In genomic region chr21:36968414-36968813, GRCh38 we compare ENCODE assay signal across 20 cellular contexts. TPM values are rescaled to one million over a fixed set of nuclear protein-coding genes. Genes with fewer than 3 reads are reported as not detected.
DNase-seq lines count a peak whose midpoint lies in the region; ATAC-seq lines count a peak whose summit lies in the region.
"Had no signal": no experiment of that assay in that cellular context is flagged by ENCODE, and none has a peak within 500 bp of the region (broad histone marks: within the 10 kb centered on the region; RNA-seq: fewer than 3 reads in every experiment).

No MANE protein-coding gene starts in this region.

- H3K4me1 Mint-ChIP-seq in CD4-positive, alpha-beta memory T cell, result peaks cover 7 to 20% (median 15%) of the 10 kb centered on the region in 4 donors
- H3K4me1 Mint-ChIP-seq in IgD-negative memory B cell, result peaks cover 11 to 17% (median 14%) of the 10 kb centered on the region in 3 donors
- peaks cover 15% of the 10 kb centered on the region for H3K4me1 Mint-ChIP-seq in stimulated activated memory B cell treated with anti-CD40 and anti-IgM and Interleukin-4, amounts not matched to agents 10 μg/mL and 1 μg/mL and 100 μg/mL, for 72 hours

- intact Hi-C loops in CD4-positive, alpha-beta memory T cell (cut with micrococcal nuclease), result loop anchor here (10.0 kb wide), 1 partner anchor 396 kb away; the partner anchor contains the start of gene DYRK1A

- POLR2A ChIA-PET in CD4-positive, alpha-beta memory T cell (lab: Charles Lee; ENCODE audit: partially characterized antibody), result interaction anchor here (2.2 to 5.9 kb wide), 2 partner anchors 19 to 22 kb away, joined by 8 to 40 read pairs; no protein-coding TSS in a partner anchor

- CTCF ChIA-PET in CD4-positive, alpha-beta memory T cell (lab: Charles Lee; ENCODE audit: partially characterized antibody), result interaction anchor here (3.1 to 7.2 kb wide), 2 partner anchors 8 to 23 kb away, joined by 18 to 65 read pairs; no protein-coding TSS in a partner anchor

- H3K27ac ChIP-seq in CD4-positive, alpha-beta memory T cell (ENCODE audit: low read depth, low read length), result no peak overlapping the region
- H3K27ac ChIP-seq: BLaER1 had no signal

- no peaks in the 10 kb centered on the region for H3K9me3 ChIP-seq in CD4-positive, alpha-beta memory T cell (ENCODE audit: control insufficient read depth in 1 of 2, low read length in 2 of 2)
- H3K9me3 ChIP-seq: BLaER1, MG63 had no signal

- ATAC-seq in stimulated activated memory B cell treated with anti-CD40 and anti-IgM and Interleukin-4, amounts not matched to agents 10 μg/mL and 1 μg/mL and 100 μg/mL, for 72 hours, result no peak
- ATAC-seq: Panc1, SK-N-SH treated with all-trans-retinoic acid at 6 μM for 48 hours had no signal

- no peak overlapping the region for H3K4me3 ChIP-seq in CD4-positive, alpha-beta memory T cell (ENCODE audit: low read length in 2 of 2)
- H3K4me3 ChIP-seq: BLaER1, MG63 had no signal

- no peaks in the 10 kb centered on the region for H3K9me3 Mint-ChIP-seq in CD4-positive, alpha-beta memory T cell
- H3K9me3 Mint-ChIP-seq in IgD-negative memory B cell, result no peaks in the 10 kb centered on the region
- no peaks in the 10 kb centered on the region for H3K9me3 Mint-ChIP-seq in stimulated activated memory B cell treated with anti-CD40 and anti-IgM and Interleukin-4, amounts not matched to agents 10 μg/mL and 1 μg/mL and 100 μg/mL, for 72 hours

- H3K4me3 Mint-ChIP-seq in CD4-positive, alpha-beta memory T cell, result peak overlapping the region in 4 of 8 donors; percentile 1 to 65 (median 12)
- peak overlapping the region in 3 of 4 donors; percentile 8 to 87 (median 23) for H3K4me3 Mint-ChIP-seq in IgD-negative memory B cell
- no peak overlapping the region for H3K4me3 Mint-ChIP-seq in stimulated activated memory B cell treated with anti-CD40 and anti-IgM and Interleukin-4, amounts not matched to agents 10 μg/mL and 1 μg/mL and 100 μg/mL, for 72 hours

- no peak for DNase-seq in CD4-positive, alpha-beta memory T cell
- DNase-seq in mesenteric fat pad (ENCODE audit: low spot score) (peak; percentile 16), hepatic stellate cell (ENCODE audit: low spot score) (no peak), NCI-H524 (lab: John Stamatoyannopoulos, UW) (no peak), NCI-H69 (lab: John Stamatoyannopoulos, UW) (no peak)
- DNase-seq: EL, GF-D8, MG63, NCI-H1417 treated with DMSO at 0.1 percent for 48 hours, NCI-H187, NCI-H2107, NCI-H2227 treated with DMSO at 0.1 percent for 48 hours, NCI-H510A treated with DMSO at 0.1 percent for 48 hours, NCI-H82 had no signal

- H3K27ac Mint-ChIP-seq in CD4-positive, alpha-beta memory T cell, result peak overlapping the region in 5 of 7 donors; percentile 0 to 75 (median 22)
- peak overlapping the region in 2 of 3 donors; percentile 60 to 80 for H3K27ac Mint-ChIP-seq in IgD-negative memory B cell
- peak overlapping the region; percentile 16 for H3K27ac Mint-ChIP-seq in stimulated activated memory B cell treated with anti-CD40 and anti-IgM and Interleukin-4, amounts not matched to agents 10 μg/mL and 1 μg/mL and 100 μg/mL, for 72 hours

- no peaks in the 10 kb centered on the region for H3K27me3 Mint-ChIP-seq in CD4-positive, alpha-beta memory T cell
- H3K27me3 Mint-ChIP-seq in IgD-negative memory B cell, result no peaks in the 10 kb centered on the region
- H3K27me3 Mint-ChIP-seq in stimulated activated memory B cell treated with anti-CD40 and anti-IgM and Interleukin-4, amounts not matched to agents 10 μg/mL and 1 μg/mL and 100 μg/mL, for 72 hours, result no peaks in the 10 kb centered on the region

- no peaks in the 10 kb centered on the region for H3K36me3 Mint-ChIP-seq in CD4-positive, alpha-beta memory T cell
- no peaks in the 10 kb centered on the region for H3K36me3 Mint-ChIP-seq in IgD-negative memory B cell
- H3K36me3 Mint-ChIP-seq in stimulated activated memory B cell treated with anti-CD40 and anti-IgM and Interleukin-4, amounts not matched to agents 10 μg/mL and 1 μg/mL and 100 μg/mL, for 72 hours, result no peaks in the 10 kb centered on the region

- no peaks in the 10 kb centered on the region for H3K36me3 ChIP-seq in CD4-positive, alpha-beta memory T cell (ENCODE audit: insufficient read depth, low read length)
- H3K36me3 ChIP-seq: BLaER1 had no signal

- H3K4me1 ChIP-seq in CD4-positive, alpha-beta memory T cell (ENCODE audit: insufficient read depth, low read length), result peaks cover 14% of the 10 kb centered on the region

- no peaks in the 10 kb centered on the region for H3K27me3 ChIP-seq in CD4-positive, alpha-beta memory T cell (ENCODE audit: insufficient read depth, low read length)
- H3K27me3 ChIP-seq: BLaER1, MG63 had no signal

RNA-seq across cellular contexts. Expression of gene HLCS, which starts 1.9 kb away (rescaled TPM):
- total RNA-seq in CD4-positive, alpha-beta memory T cell, result 10 to 100 TPM; 13.9 to 14.7 TPM
- 1 to 10 TPM; 8.3 to 8.6 TPM for polyA plus RNA-seq in CD4-positive, alpha-beta memory T cell
- polyA plus RNA-seq in IgD-negative memory B cell, result 10.7 TPM
- total RNA-seq in mesenteric fat pad, result 18.8 TPM

RNA-seq across cellular contexts. Expression of gene RIPPLY3, which starts 38.1 kb away (rescaled TPM):
- not detected for total RNA-seq in CD4-positive, alpha-beta memory T cell
- not detected for polyA plus RNA-seq in CD4-positive, alpha-beta memory T cell
- polyA plus RNA-seq in IgD-negative memory B cell, result not detected
- not detected for total RNA-seq in mesenteric fat pad
- total RNA-seq: LHCN-M2 had no signal

Comparison
In these comparisons a context has a peak if more than half of its experiments do, and no peak if none do; other contexts are left out.
1. H3K27ac Mint-ChIP-seq: peak in every context shown above with its lines; median percentile 70 in IgD-negative memory B cell; 22 in CD4-positive, alpha-beta memory T cell; 16 in stimulated activated memory B cell treated with anti-CD40 and anti-IgM and Interleukin-4, amounts not matched to agents 10 μg/mL and 1 μg/mL and 100 μg/mL, for 72 hours.